In genomic region chr3:129827765-129828164, GRCh38 we compare ENCODE assay signal across 8 cellular contexts.
DNase-seq lines count a peak whose midpoint lies in the region; ATAC-seq lines count a peak whose summit lies in the region.

No MANE protein-coding gene starts in this region.

- H3K27me3 ChIP-seq in CD8-positive, alpha-beta memory T cell (ENCODE audit: insufficient read depth, low read length, poor library complexity, severe bottlenecking), result no peaks in the 10 kb centered on the region

- H3K4me1 Mint-ChIP-seq in CD8-positive, alpha-beta memory T cell, result peaks cover 19 to 33% (median 26%) of the 10 kb centered on the region in 3 donors
- peaks cover 13% of the 10 kb centered on the region for H3K4me1 Mint-ChIP-seq in activated naive CD8-positive, alpha-beta T cell treated with anti-CD3 and anti-CD28 coated beads for 36 hours

- peak overlapping the region in 4 of 7 donors; percentile 21 to 72 (median 48) for H3K4me3 Mint-ChIP-seq in CD8-positive, alpha-beta memory T cell
- no peak overlapping the region for H3K4me3 Mint-ChIP-seq in activated naive CD8-positive, alpha-beta T cell treated with anti-CD3 and anti-CD28 coated beads for 36 hours

- peak; percentile 70 for ATAC-seq in GM21360 (IDR thresholded peaks at IDR 0.05; ENCODE audit: unreplicated experiment)

- H3K9me3 ChIP-seq in CD8-positive, alpha-beta memory T cell (ENCODE audit: low read length), result no peaks in the 10 kb centered on the region

- H3K4me1 ChIP-seq in CD8-positive, alpha-beta memory T cell (ENCODE audit: insufficient read depth, low read length), result peaks cover 14% of the 10 kb centered on the region

- H3K27ac Mint-ChIP-seq in CD8-positive, alpha-beta memory T cell, result peak overlapping the region; percentile 13 to 92 (median 74)
- H3K27ac Mint-ChIP-seq in activated naive CD8-positive, alpha-beta T cell treated with anti-CD3 and anti-CD28 coated beads for 36 hours, result no peak overlapping the region

- CTCF ChIA-PET in CD8-positive, alpha-beta memory T cell (lab: Charles Lee), result interaction anchor here (0.8 to 8.2 kb wide), 5 partner anchors 57 to 445 kb away, joined by 3 to 69 read pairs (median 8); no protein-coding TSS in a partner anchor

- H3K9me3 Mint-ChIP-seq in CD8-positive, alpha-beta memory T cell, result no peaks in the 10 kb centered on the region
- no peaks in the 10 kb centered on the region for H3K9me3 Mint-ChIP-seq in activated naive CD8-positive, alpha-beta T cell treated with anti-CD3 and anti-CD28 coated beads for 36 hours

- DNase-seq in CD8-positive, alpha-beta memory T cell, result peak; percentile 9 to 63 (median 16)
- DNase-seq in KBM-7 (peak; percentile 45), NCI-H1417 (lab: John Stamatoyannopoulos, UW) (no peak), iPS-NIHi7 (ENCODE audit: extremely low spot score) (no peak), NCI-H524 (lab: John Stamatoyannopoulos, UW) (no peak), GOT3 (lab: John Stamatoyannopoulos, UW) (no peak)
- peak; percentile 31 for DNase-seq in activated naive CD8-positive, alpha-beta T cell treated with anti-CD3 and anti-CD28 coated beads for 36 hours

- no peak overlapping the region for H3K27ac ChIP-seq in CD8-positive, alpha-beta memory T cell (ENCODE audit: low read depth, low read length)

- in situ Hi-C loops in KBM-7 (cut with MboI; ENCODE audit: low pct_unique_long_range_greater_than_20kb, low sequenced_read_pairs), result loop anchor here (10.0 kb wide), 1 partner anchor 173 kb away; no protein-coding TSS in a partner anchor

- H3K36me3 ChIP-seq in CD8-positive, alpha-beta memory T cell (ENCODE audit: insufficient read depth, low read length), result no peaks in the 10 kb centered on the region

- POLR2A ChIA-PET in CD8-positive, alpha-beta memory T cell (lab: Charles Lee), result interaction anchor here (0.6 kb wide), 1 partner anchor 1776 kb away, joined by 3 read pairs; no protein-coding TSS in a partner anchor

- peaks cover 0 to 5% (median 3%) of the 10 kb centered on the region in 3 donors for H3K36me3 Mint-ChIP-seq in CD8-positive, alpha-beta memory T cell
- peaks cover 1% of the 10 kb centered on the region for H3K36me3 Mint-ChIP-seq in activated naive CD8-positive, alpha-beta T cell treated with anti-CD3 and anti-CD28 coated beads for 36 hours

- peaks cover 0 to 2% of the 10 kb centered on the region in 2 donors for H3K27me3 Mint-ChIP-seq in CD8-positive, alpha-beta memory T cell
- no peaks in the 10 kb centered on the region for H3K27me3 Mint-ChIP-seq in activated naive CD8-positive, alpha-beta T cell treated with anti-CD3 and anti-CD28 coated beads for 36 hours

- H3K4me3 ChIP-seq in CD8-positive, alpha-beta memory T cell (ENCODE audit: low read length), result no peak overlapping the region

Comparison
In these comparisons a context has a peak if more than half of its experiments do, and no peak if none do; other contexts are left out.
1. DNase-seq: peak in CD8-positive, alpha-beta memory T cell (5 of 5), KBM-7 (single experiment) and activated naive CD8-positive, alpha-beta T cell treated with anti-CD3 and anti-CD28 coated beads for 36 hours (single experiment); none in NCI-H1417 (0 of 3), iPS-NIHi7 (single experiment), NCI-H524 (0 of 2) and GOT3 (single experiment).